2 cellular contexts compared by ENCODE assay signal in the genomic region with DNA sequence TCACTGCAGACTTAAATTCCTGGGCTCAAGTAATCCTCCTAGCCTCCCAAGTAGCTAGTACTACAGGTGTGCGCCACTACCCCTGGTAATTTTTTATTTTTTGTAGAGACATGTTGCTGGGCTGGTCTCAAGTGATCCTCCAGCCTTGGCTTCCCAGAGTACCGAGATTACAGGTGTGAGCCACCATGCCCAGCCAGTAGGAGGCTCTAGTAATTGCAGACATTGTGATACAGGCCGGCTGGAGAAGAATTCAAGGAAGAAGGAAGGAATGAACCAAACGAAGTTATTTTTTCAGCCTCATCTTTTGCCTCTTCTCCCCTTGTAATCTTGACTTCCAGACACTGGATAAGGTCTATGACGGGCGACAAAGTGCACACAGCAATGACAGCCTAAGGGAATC.
TF ChIP-seq lines count a peak whose summit lies in the region.

No MANE protein-coding gene starts in this region.

TF ChIP-seq in HCT116, 20 proteins besides CTCF, POLR2A, EP300 and RAD21:
- TF ChIP-seq TCF7L2 (IDR thresholded peaks at IDR 0.05; ENCODE audit: borderline replicate concordance, extremely low read depth, insufficient read depth, insufficient read length) (no peak), POLR2AphosphoS5 (IDR thresholded peaks at IDR 0.05; ENCODE audit: low read depth, low read length) (no peak), SIN3A (IDR thresholded peaks at IDR 0.05; ENCODE audit: low read depth) (no peak), YY1 (IDR thresholded peaks at IDR 0.05; ENCODE audit: extremely low read depth, insufficient replicate concordance, low read depth, low read length) (no peak), ZNF274 (IDR thresholded peaks at IDR 0.05; ENCODE audit: low read depth, low read length) (no peak), EGR1 (IDR thresholded peaks at IDR 0.05; ENCODE audit: low read depth) (no peak), SRF (IDR thresholded peaks at IDR 0.05; ENCODE audit: low read depth) (no peak), CBX3 (IDR thresholded peaks at IDR 0.05; ENCODE audit: low read depth) (no peak), ZFX (IDR thresholded peaks at IDR 0.05) (no peak), EZH2phosphoT487 (IDR thresholded peaks at IDR 0.05; ENCODE audit: borderline replicate concordance) (no peak), EZH2 (IDR thresholded peaks at IDR 0.05) (no peak), FOSL1 (IDR thresholded peaks at IDR 0.05; ENCODE audit: low read depth) (no peak)
- TF ChIP-seq, protein P1, sequence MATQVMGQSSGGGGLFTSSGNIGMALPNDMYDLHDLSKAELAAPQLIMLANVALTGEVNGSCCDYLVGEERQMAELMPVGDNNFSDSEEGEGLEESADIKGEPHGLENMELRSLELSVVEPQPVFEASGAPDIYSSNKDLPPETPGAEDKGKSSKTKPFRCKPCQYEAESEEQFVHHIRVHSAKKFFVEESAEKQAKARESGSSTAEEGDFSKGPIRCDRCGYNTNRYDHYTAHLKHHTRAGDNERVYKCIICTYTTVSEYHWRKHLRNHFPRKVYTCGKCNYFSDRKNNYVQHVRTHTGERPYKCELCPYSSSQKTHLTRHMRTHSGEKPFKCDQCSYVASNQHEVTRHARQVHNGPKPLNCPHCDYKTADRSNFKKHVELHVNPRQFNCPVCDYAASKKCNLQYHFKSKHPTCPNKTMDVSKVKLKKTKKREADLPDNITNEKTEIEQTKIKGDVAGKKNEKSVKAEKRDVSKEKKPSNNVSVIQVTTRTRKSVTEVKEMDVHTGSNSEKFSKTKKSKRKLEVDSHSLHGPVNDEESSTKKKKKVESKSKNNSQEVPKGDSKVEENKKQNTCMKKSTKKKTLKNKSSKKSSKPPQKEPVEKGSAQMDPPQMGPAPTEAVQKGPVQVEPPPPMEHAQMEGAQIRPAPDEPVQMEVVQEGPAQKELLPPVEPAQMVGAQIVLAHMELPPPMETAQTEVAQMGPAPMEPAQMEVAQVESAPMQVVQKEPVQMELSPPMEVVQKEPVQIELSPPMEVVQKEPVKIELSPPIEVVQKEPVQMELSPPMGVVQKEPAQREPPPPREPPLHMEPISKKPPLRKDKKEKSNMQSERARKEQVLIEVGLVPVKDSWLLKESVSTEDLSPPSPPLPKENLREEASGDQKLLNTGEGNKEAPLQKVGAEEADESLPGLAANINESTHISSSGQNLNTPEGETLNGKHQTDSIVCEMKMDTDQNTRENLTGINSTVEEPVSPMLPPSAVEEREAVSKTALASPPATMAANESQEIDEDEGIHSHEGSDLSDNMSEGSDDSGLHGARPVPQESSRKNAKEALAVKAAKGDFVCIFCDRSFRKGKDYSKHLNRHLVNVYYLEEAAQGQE (IDR thresholded peaks at IDR 0.05; ENCODE audit: low read depth): no peak
- TF ChIP-seq, protein P2, sequence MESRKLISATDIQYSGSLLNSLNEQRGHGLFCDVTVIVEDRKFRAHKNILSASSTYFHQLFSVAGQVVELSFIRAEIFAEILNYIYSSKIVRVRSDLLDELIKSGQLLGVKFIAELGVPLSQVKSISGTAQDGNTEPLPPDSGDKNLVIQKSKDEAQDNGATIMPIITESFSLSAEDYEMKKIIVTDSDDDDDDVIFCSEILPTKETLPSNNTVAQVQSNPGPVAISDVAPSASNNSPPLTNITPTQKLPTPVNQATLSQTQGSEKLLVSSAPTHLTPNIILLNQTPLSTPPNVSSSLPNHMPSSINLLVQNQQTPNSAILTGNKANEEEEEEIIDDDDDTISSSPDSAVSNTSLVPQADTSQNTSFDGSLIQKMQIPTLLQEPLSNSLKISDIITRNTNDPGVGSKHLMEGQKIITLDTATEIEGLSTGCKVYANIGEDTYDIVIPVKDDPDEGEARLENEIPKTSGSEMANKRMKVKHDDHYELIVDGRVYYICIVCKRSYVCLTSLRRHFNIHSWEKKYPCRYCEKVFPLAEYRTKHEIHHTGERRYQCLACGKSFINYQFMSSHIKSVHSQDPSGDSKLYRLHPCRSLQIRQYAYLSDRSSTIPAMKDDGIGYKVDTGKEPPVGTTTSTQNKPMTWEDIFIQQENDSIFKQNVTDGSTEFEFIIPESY (IDR thresholded peaks at IDR 0.05; ENCODE audit: extremely low read depth, insufficient replicate concordance, low read length): no peak
- TF ChIP-seq, protein P3, sequence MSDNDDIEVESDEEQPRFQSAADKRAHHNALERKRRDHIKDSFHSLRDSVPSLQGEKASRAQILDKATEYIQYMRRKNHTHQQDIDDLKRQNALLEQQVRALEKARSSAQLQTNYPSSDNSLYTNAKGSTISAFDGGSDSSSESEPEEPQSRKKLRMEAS (IDR thresholded peaks at IDR 0.05): no peak

TF ChIP-seq in WTC11, 78 proteins besides CTCF, POLR2A, EP300 and RAD21:
- TF ChIP-seq, protein P4, sequence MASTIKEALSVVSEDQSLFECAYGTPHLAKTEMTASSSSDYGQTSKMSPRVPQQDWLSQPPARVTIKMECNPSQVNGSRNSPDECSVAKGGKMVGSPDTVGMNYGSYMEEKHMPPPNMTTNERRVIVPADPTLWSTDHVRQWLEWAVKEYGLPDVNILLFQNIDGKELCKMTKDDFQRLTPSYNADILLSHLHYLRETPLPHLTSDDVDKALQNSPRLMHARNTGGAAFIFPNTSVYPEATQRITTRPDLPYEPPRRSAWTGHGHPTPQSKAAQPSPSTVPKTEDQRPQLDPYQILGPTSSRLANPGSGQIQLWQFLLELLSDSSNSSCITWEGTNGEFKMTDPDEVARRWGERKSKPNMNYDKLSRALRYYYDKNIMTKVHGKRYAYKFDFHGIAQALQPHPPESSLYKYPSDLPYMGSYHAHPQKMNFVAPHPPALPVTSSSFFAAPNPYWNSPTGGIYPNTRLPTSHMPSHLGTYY (CRISPR knock-in tag; IDR thresholded peaks at IDR 0.05): no peak
- TF ChIP-seq HMGA2 (CRISPR knock-in tag; IDR thresholded peaks at IDR 0.05): no peak
- TF ChIP-seq, protein P5, sequence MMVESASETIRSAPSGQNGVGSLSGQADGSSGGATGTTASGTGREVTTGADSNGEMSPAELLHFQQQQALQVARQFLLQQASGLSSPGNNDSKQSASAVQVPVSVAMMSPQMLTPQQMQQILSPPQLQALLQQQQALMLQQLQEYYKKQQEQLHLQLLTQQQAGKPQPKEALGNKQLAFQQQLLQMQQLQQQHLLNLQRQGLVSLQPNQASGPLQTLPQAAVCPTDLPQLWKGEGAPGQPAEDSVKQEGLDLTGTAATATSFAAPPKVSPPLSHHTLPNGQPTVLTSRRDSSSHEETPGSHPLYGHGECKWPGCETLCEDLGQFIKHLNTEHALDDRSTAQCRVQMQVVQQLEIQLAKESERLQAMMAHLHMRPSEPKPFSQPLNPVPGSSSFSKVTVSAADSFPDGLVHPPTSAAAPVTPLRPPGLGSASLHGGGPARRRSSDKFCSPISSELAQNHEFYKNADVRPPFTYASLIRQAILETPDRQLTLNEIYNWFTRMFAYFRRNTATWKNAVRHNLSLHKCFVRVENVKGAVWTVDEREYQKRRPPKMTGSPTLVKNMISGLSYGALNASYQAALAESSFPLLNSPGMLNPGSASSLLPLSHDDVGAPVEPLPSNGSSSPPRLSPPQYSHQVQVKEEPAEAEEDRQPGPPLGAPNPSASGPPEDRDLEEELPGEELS (CRISPR knock-in tag; IDR thresholded peaks at IDR 0.05): no peak
- TF ChIP-seq, protein P6, sequence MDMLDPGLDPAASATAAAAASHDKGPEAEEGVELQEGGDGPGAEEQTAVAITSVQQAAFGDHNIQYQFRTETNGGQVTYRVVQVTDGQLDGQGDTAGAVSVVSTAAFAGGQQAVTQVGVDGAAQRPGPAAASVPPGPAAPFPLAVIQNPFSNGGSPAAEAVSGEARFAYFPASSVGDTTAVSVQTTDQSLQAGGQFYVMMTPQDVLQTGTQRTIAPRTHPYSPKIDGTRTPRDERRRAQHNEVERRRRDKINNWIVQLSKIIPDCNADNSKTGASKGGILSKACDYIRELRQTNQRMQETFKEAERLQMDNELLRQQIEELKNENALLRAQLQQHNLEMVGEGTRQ (CRISPR knock-in tag; IDR thresholded peaks at IDR 0.05): no peak
- TF ChIP-seq TP53 (CRISPR knock-in tag; IDR thresholded peaks at IDR 0.05): no peak
- TF ChIP-seq ZNF263 (CRISPR knock-in tag; IDR thresholded peaks at IDR 0.05; ENCODE audit: low read depth): no peak
- TF ChIP-seq PRRX2 (CRISPR knock-in tag; IDR thresholded peaks at IDR 0.05): no peak
- no peak for TF ChIP-seq KAT7 (CRISPR knock-in tag; IDR thresholded peaks at IDR 0.05; ENCODE audit: borderline replicate concordance)
